24 cellular contexts compared by ENCODE assay signal in genomic region chr2:40436093-40436475, GRCh38. TPM values are rescaled to one million over a fixed set of nuclear protein-coding genes. Genes with fewer than 3 reads are reported as not detected.
A peak's percentile ranks its signal among the peaks of the same experiment; 100 is the strongest.
DNase-seq lines count a peak whose midpoint lies in the region; ATAC-seq, FAIRE-seq and TF ChIP-seq lines count a peak whose summit lies in the region.
"Had no signal": no experiment of that assay in that cellular context is flagged by ENCODE, and none has a peak within 500 bp of the region (broad histone marks: within the 10 kb centered on the region; RNA-seq: fewer than 3 reads in every experiment).

No MANE protein-coding gene starts in this region.

- H3T11ph ChIP-seq in H9 (ENCODE audit: low read length), result no peak overlapping the region

- H3K27me3 Mint-ChIP-seq in H9 (ENCODE audit: low read depth), result no peaks in the 10 kb centered on the region
- H3K27me3 Mint-ChIP-seq: stimulated activated naive CD8-positive, alpha-beta T cell treated with anti-CD3 and anti-CD28 coated beads, Interleukin-15, Interleukin-2, amounts not matched to agents 100 ng/mL and 50 ng/mL, for 24 hours had no signal

- FAIRE-seq in H54 (lab: Jason Lieb, UNC), result peak; percentile 23
- FAIRE-seq: bronchial epithelial cell, GM12891, islet of Langerhans had no signal

- H3K36me3 Mint-ChIP-seq in H9 (ENCODE audit: insufficient read depth in 1 of 3, low read depth in 3 of 3), result no peaks in the 10 kb centered on the region

- H3K27me3 ChIP-seq in RWPE2 (ENCODE audit: insufficient read depth, poor library complexity, severe bottlenecking), result no peaks in the 10 kb centered on the region
- H3K27me3 ChIP-seq in neutrophil, result no peaks in the 10 kb centered on the region
- H3K27me3 ChIP-seq in adrenal gland, result no peaks in the 10 kb centered on the region
- H3K27me3 ChIP-seq in H9 (ENCODE audit: insufficient read depth, low read length), result no peaks in the 10 kb centered on the region
- H3K27me3 ChIP-seq: BLaER1 treated with 17β-estradiol and CSF1 and Interleukin-3, amounts not matched to agents 10 nM and 100 nM; right lobe of liver had no signal

- H2AFZ ChIP-seq in H9 (ENCODE audit: low read length), result no peak overlapping the region

- H3K4me3 ChIP-seq in RWPE2 (ENCODE audit: severe bottlenecking) (no peak overlapping the region), neutrophil (ENCODE audit: low read depth in 1 of 2, low read length in 1 of 2) (peak overlapping the region in 1 of 2 experiments; percentile 15), adrenal gland (no peak overlapping the region)
- H3K4me3 ChIP-seq: BLaER1 treated with 17β-estradiol and CSF1 and Interleukin-3, amounts not matched to agents 10 nM and 100 nM; right lobe of liver; SK-N-MC had no signal

- no peak for TF ChIP-seq CTCF in RWPE2 (IDR thresholded peaks at IDR 0.05; ENCODE audit: poor library complexity, severe bottlenecking)
- TF ChIP-seq CTCF in neutrophil (IDR thresholded peaks at IDR 0.05), result no peak
- TF ChIP-seq CTCF in adrenal gland (IDR thresholded peaks at IDR 0.05), result no peak
- TF ChIP-seq CTCF in H9 (conservative IDR thresholded peaks at IDR 0.05), result no peak

- H2AK5ac ChIP-seq in H9 (ENCODE audit: insufficient read length, low read length), result no peak overlapping the region

- no peak overlapping the region for H3K9ac ChIP-seq in H9 (ENCODE audit: extremely low read depth, insufficient read length, low read length)
- H3K9ac ChIP-seq: BLaER1 treated with 17β-estradiol and CSF1 and Interleukin-3, amounts not matched to agents 10 nM and 100 nM had no signal

- no peak overlapping the region for H3K4ac ChIP-seq in H9 (ENCODE audit: low read depth, low read length)

- no peak overlapping the region for H2BK5ac ChIP-seq in H9 (ENCODE audit: insufficient read length, low read length)

- H4K8ac ChIP-seq in H9 (replicated peaks; ENCODE audit: insufficient read length, low read depth, low read length), result no peak overlapping the region

- H3K27ac Mint-ChIP-seq in H9, result no peak overlapping the region
- H3K27ac Mint-ChIP-seq: endodermal cell; stimulated activated naive CD8-positive, alpha-beta T cell treated with anti-CD3 and anti-CD28 coated beads, Interleukin-15, Interleukin-2, amounts not matched to agents 100 ng/mL and 50 ng/mL, for 24 hours had no signal

- no peaks in the 10 kb centered on the region for H3K23me2 ChIP-seq in H9 (ENCODE audit: insufficient read length, low read depth, low read length, poor library complexity, severe bottlenecking)

- intact Hi-C loops in adrenal gland (cut with DNase I), result no loop called here

- no peak overlapping the region for H4K91ac ChIP-seq in H9 (ENCODE audit: insufficient read length, low read depth, low read length)

- 82 to 87% (median 83%) methylated on average over 1 of the region's 1 CpG for WGBS in adrenal gland, 4 donors
- no CpG with 5 or more reads among the region's 1 CpG for WGBS in H9 (ENCODE audit: extremely low coverage, insufficient read length, low lambda C conversion rate)

- H3K36me3 ChIP-seq in RWPE2 (ENCODE audit: low read depth) (no peaks in the 10 kb centered on the region), neutrophil (no peaks in the 10 kb centered on the region), adrenal gland (replicated peaks in 1 of 2) (no peaks in the 10 kb centered on the region)
- H3K36me3 ChIP-seq: right lobe of liver had no signal

- no peak for ATAC-seq in RWPE2 (ENCODE audit: low read depth)
- ATAC-seq: activated T-cell treated with anti-CD3 and anti-CD28 coated beads, Interleukin-2, amount 50 U/mL, for 4 hours had no signal

- no peak overlapping the region for H3K4me2 ChIP-seq in H9 (ENCODE audit: insufficient read depth, insufficient read length, low read length)

- no peaks in the 10 kb centered on the region for H3K79me1 ChIP-seq in H9 (ENCODE audit: insufficient read depth, low read depth, low read length, poor library complexity, severe bottlenecking)

- H4K5ac ChIP-seq in H9 (ENCODE audit: insufficient read length, low read depth, low read length), result no peak overlapping the region

- H2BK120ac ChIP-seq in H9 (ENCODE audit: low read depth, low read length, poor library complexity, severe bottlenecking), result no peak overlapping the region

- peaks cover 4 to 5% of the 10 kb centered on the region in 2 experiments; a peak in 2 of 4 replicates for H3K4me1 Mint-ChIP-seq in H9
- H3K4me1 Mint-ChIP-seq: endodermal cell, neural crest cell had no signal

- H3K27ac ChIP-seq in RWPE2 (ENCODE audit: poor library complexity, severe bottlenecking) (peak overlapping the region; percentile 98), neutrophil (peak overlapping the region; percentile 42), adrenal gland (no peak overlapping the region), H9 (ENCODE audit: insufficient read length, low read depth, low read length) (no peak overlapping the region)
- H3K27ac ChIP-seq: BLaER1 treated with 17β-estradiol and CSF1 and Interleukin-3, amounts not matched to agents 10 nM and 100 nM; right lobe of liver; SK-N-MC had no signal

- peak; percentile 40 for DNase-seq in A172 (ENCODE audit: low spot score)
- no peak for DNase-seq in H54 (ENCODE audit: insufficient read length, low spot score)
- no peak for DNase-seq in RWPE2 (ENCODE audit: low spot score)
- DNase-seq in adrenal gland, result no peak
- no peak for DNase-seq in SW480 (ENCODE audit: low spot score)
- DNase-seq in H9, result no peak
- no peak for DNase-seq in CD1c-positive myeloid dendritic cell (ENCODE audit: extremely low spot score)
- DNase-seq: activated CD4-positive, alpha-beta T cell treated with anti-CD3 and anti-CD28 coated beads for 48 hours; activated naive CD4-positive, alpha-beta T cell treated with Interleukin-2 at 50 U/mL for 16 hours; activated T-cell treated with anti-CD3 and anti-CD28 coated beads, Interleukin-2, amount 50 U/mL, for 4 hours; cortex of kidney; endodermal cell; MM.1S; NCI-H1436; NCI-H524; right lobe of liver had no signal

- no peaks in the 10 kb centered on the region for H3K9me3 Mint-ChIP-seq in H9
- H3K9me3 Mint-ChIP-seq: activated T-cell treated with anti-CD3 and anti-CD28 coated beads, Interleukin-2, amount 50 U/mL, for 4 hours; endodermal cell; stimulated activated naive CD8-positive, alpha-beta T cell treated with anti-CD3 and anti-CD28 coated beads, Interleukin-15, Interleukin-2, amounts not matched to agents 100 ng/mL and 50 ng/mL, for 24 hours had no signal

- no peaks in the 10 kb centered on the region for H3K9me3 ChIP-seq in RWPE2 (ENCODE audit: severe bottlenecking)
- H3K9me3 ChIP-seq in neutrophil, result no peaks in the 10 kb centered on the region
- H3K9me3 ChIP-seq in adrenal gland (replicated peaks in 1 of 3), result no peaks in the 10 kb centered on the region
- H3K9me3 ChIP-seq in H9 (ENCODE audit: control insufficient read depth, low read depth, low read length), result no peaks in the 10 kb centered on the region
- H3K9me3 ChIP-seq: BLaER1 treated with 17β-estradiol and CSF1 and Interleukin-3, amounts not matched to agents 10 nM and 100 nM; right lobe of liver had no signal

- H3K4me1 ChIP-seq in RWPE2 (ENCODE audit: insufficient read depth, poor library complexity, severe bottlenecking), result peaks cover 68% of the 10 kb centered on the region
- H3K4me1 ChIP-seq in neutrophil (ENCODE audit: control insufficient read depth in 1 of 2, insufficient read depth in 1 of 2, low read depth in 1 of 2, low read length in 1 of 2), result peaks cover 33 to 37% of the 10 kb centered on the region in 2 experiments
- peaks cover 3 to 20% of the 10 kb centered on the region in 2 donors for H3K4me1 ChIP-seq in adrenal gland (replicated peaks in 1 of 2)
- H3K4me1 ChIP-seq in H9 (ENCODE audit: insufficient read depth, low read length), result no peaks in the 10 kb centered on the region
- H3K4me1 ChIP-seq: right lobe of liver had no signal

- no peak overlapping the region for H2BK15ac ChIP-seq in H9 (ENCODE audit: low read depth, low read length)

- no peak overlapping the region for H3K4me3 Mint-ChIP-seq in H9
- H3K4me3 Mint-ChIP-seq: activated T-cell treated with anti-CD3 and anti-CD28 coated beads, Interleukin-2, amount 50 U/mL, for 4 hours; endodermal cell; neural crest cell; stimulated activated naive CD8-positive, alpha-beta T cell treated with anti-CD3 and anti-CD28 coated beads, Interleukin-15, Interleukin-2, amounts not matched to agents 100 ng/mL and 50 ng/mL, for 24 hours had no signal

- H3K56ac ChIP-seq in H9 (ENCODE audit: insufficient read length, low read depth, low read length), result no peak overlapping the region

- H3K79me2 ChIP-seq in H9 (ENCODE audit: insufficient read depth, low read length), result no peaks in the 10 kb centered on the region

- H3K23ac ChIP-seq in H9 (ENCODE audit: insufficient read length, low read depth, low read length), result no peak overlapping the region

- H4K20me1 ChIP-seq in H9 (ENCODE audit: control insufficient read depth, insufficient read depth, insufficient read length), result no peaks in the 10 kb centered on the region

- no peak overlapping the region for H3K14ac ChIP-seq in H9 (ENCODE audit: insufficient read depth, low read length)

- TF ChIP-seq POLR2A in H54 (IDR thresholded peaks at IDR 0.05; ENCODE audit: low read depth, low read length), result no peak
- TF ChIP-seq POLR2A in adrenal gland (IDR thresholded peaks at IDR 0.05), result no peak

- no peak overlapping the region for H2BK12ac ChIP-seq in H9 (ENCODE audit: insufficient read length, low read depth, low read length)

- no peak overlapping the region for H3K18ac ChIP-seq in H9 (ENCODE audit: insufficient read length, low read depth, low read length)

- H2BK20ac ChIP-seq in H9 (ENCODE audit: low read depth, low read length, poor library complexity, severe bottlenecking), result no peak overlapping the region

RNA-seq across cellular contexts. Expression of gene SLC8A1, which starts 15.8 kb away (rescaled TPM):
- 34.5 and 37.6 TPM in 2 replicates for total RNA-seq in A172 (2014; rRNA removed; shearing (Covaris generic))
- 10 to 100 TPM in 7 of 8 donors, 1 to 10 TPM in 1; 9.3 to 31.2 (median 20.8) TPM for total RNA-seq in adrenal gland
- polyA plus RNA-seq in adrenal gland, result 1 to 10 TPM in 2 of 3 donors, under 1 TPM in 1; 0.54 to 4.7 (median 1.8) TPM
- total RNA-seq in H9 (2021), result 1.7 and 1.9 TPM in 2 replicates

Comparison
In these comparisons a context has a peak if more than half of its experiments do, and no peak if none do; other contexts are left out.
1. H3K27ac ChIP-seq: peak in RWPE2 (single experiment) and neutrophil (single experiment); none in adrenal gland (0 of 5) and H9 (single experiment).